In genomic region chr15:62896380-62896866, GRCh38 we compare ENCODE assay signal across 10 cellular contexts.
DNase-seq lines count a peak whose midpoint lies in the region; ATAC-seq and TF ChIP-seq lines count a peak whose summit lies in the region.
"Had no signal": no experiment of that assay in that cellular context is flagged by ENCODE, and none has a peak within 500 bp of the region (broad histone marks: within the 10 kb centered on the region; RNA-seq: fewer than 3 reads in every experiment).

No MANE protein-coding gene starts in this region.

- H3K27me3 ChIP-seq in breast epithelium (no peaks in the 10 kb centered on the region), right lobe of liver (no peaks in the 10 kb centered on the region)

- peak overlapping the region; percentile 93 for H3K27ac Mint-ChIP-seq in type B pancreatic cell
- H3K27ac Mint-ChIP-seq: stimulated activated naive CD8-positive, alpha-beta T cell treated with anti-CD3 and anti-CD28 coated beads, Interleukin-15, Interleukin-2, amounts not matched to agents 100 ng/mL and 50 ng/mL, for 24 hours had no signal

- peaks cover 60% of the 10 kb centered on the region for H3K4me1 Mint-ChIP-seq in type B pancreatic cell (ENCODE audit: unreplicated experiment)

- H3K27me3 Mint-ChIP-seq in type B pancreatic cell: no peaks in the 10 kb centered on the region

- no peaks in the 10 kb centered on the region for H3K36me3 ChIP-seq in breast epithelium
- no peaks in the 10 kb centered on the region for H3K36me3 ChIP-seq in right lobe of liver
- H3K36me3 ChIP-seq: spleen had no signal

- peaks cover 4 to 22% of the 10 kb centered on the region in 2 donors for H3K4me1 ChIP-seq in breast epithelium
- H3K4me1 ChIP-seq in right lobe of liver: peaks cover 0 to 19% (median 8%) of the 10 kb centered on the region in 4 donors

- H3K4me3 ChIP-seq in LNCaP clone FGC (ENCODE audit: low read depth, low read length) (no peak overlapping the region), breast epithelium (no peak overlapping the region), right lobe of liver (no peak overlapping the region)
- H3K4me3 ChIP-seq: spleen had no signal

- TF ChIP-seq CTCF in LNCaP clone FGC (IDR thresholded peaks at IDR 0.05; ENCODE audit: control insufficient read depth, extremely low read depth, insufficient read depth): no peak
- no peak for TF ChIP-seq CTCF in breast epithelium (IDR thresholded peaks at IDR 0.05)
- TF ChIP-seq CTCF in right lobe of liver (IDR thresholded peaks at IDR 0.05): no peak
- no peak for TF ChIP-seq CTCF in type B pancreatic cell (conservative IDR thresholded peaks at IDR 0.05)

- H3K36me3 Mint-ChIP-seq in type B pancreatic cell: no peaks in the 10 kb centered on the region

- intact Hi-C loops in breast epithelium (cut with DNase I; ENCODE audit: low total_unique reads) (loop anchor here (5.0 kb wide), 1 partner anchor 46 kb away; no protein-coding TSS in a partner anchor), right lobe of liver (cut with DNase I) (no loop called here)

- ATAC-seq in right lobe of liver (no peak), GM18520 (IDR thresholded peaks at IDR 0.05; ENCODE audit: unreplicated experiment) (no peak)

- TF ChIP-seq POLR2A in breast epithelium (IDR thresholded peaks at IDR 0.05) (no peak), right lobe of liver (IDR thresholded peaks at IDR 0.05) (no peak)

- H3K4me3 Mint-ChIP-seq in type B pancreatic cell: peak overlapping the region; percentile 79
- H3K4me3 Mint-ChIP-seq: stimulated activated naive CD8-positive, alpha-beta T cell treated with anti-CD3 and anti-CD28 coated beads, Interleukin-15, Interleukin-2, amounts not matched to agents 100 ng/mL and 50 ng/mL, for 24 hours had no signal

- H3K27ac ChIP-seq in breast epithelium (peak overlapping the region; percentile 97 to 98), right lobe of liver (peak overlapping the region in 2 of 3 donors; percentile 50 to 56)

- H3K9me3 ChIP-seq in breast epithelium (no peaks in the 10 kb centered on the region), right lobe of liver (no peaks in the 10 kb centered on the region)
- H3K9me3 ChIP-seq: spleen had no signal

- DNase-seq in LNCaP clone FGC (ENCODE audit: low read depth) (peak; percentile 13), breast epithelium (ENCODE audit: low spot score in 2 of 2) (no peak), right lobe of liver (no peak), type B pancreatic cell (ENCODE audit: extremely low spot score, unreplicated experiment) (no peak), NCI-H446 treated with DMSO at 0.1 percent for 48 hours (lab: John Stamatoyannopoulos, UW) (no peak)
- DNase-seq in activated naive CD4-positive, alpha-beta T cell treated with anti-CD3 and anti-CD28 coated beads, Interleukin-2, amount 50 U/mL, for 16 hours: no peak
- DNase-seq: NCI-H2081 treated with DMSO at 0.1 percent for 48 hours, spleen had no signal

- H3K9me3 Mint-ChIP-seq in type B pancreatic cell: no peaks in the 10 kb centered on the region
- H3K9me3 Mint-ChIP-seq: stimulated activated naive CD8-positive, alpha-beta T cell treated with anti-CD3 and anti-CD28 coated beads, Interleukin-15, Interleukin-2, amounts not matched to agents 100 ng/mL and 50 ng/mL, for 24 hours had no signal

- 75% methylated on average over 1 of the region's 3 CpGs for WGBS in right lobe of liver (ENCODE audit: insufficient coverage, low coverage, low lambda C conversion rate, missing lambda C conversion rate)
